ENCODE assay signal across 11 cellular contexts in the genomic region with DNA sequence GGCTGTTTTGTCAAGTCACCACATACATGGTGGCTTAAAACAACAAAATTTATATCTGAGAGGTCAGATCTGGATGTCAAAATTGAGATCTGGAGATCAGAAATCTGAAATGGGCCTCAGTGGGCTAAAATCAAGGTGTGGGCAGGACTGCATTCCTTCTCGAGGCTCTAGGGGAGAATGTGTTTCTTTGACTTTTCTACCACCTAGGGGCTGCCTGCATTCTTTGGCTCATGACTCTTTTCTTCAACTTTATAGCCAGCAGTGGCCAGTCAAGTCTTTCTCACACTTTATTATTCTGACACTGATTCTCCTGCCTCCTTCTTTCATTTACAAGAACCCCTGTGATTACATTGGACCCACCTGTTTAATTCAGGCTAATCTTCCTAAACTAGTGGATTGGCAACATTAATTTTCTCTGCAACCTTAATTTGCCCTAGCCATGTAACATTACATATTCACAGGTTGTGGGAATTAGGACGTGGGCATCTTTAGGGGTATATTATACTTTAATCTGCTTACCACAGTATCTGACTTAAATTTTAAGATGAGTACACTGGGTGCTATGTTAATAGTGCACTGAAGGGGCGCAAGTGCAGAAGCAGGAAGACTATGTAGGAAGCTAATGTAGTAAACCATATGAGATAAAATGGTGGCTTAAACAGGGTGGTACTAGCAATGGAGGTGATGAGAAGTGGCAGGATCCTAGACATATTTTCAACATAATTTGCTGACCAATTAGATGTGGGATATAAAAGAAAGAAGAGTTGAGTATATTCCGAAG.
A peak's percentile ranks its signal among the peaks of the same experiment; 100 is the strongest.
DNase-seq lines count a peak whose midpoint lies in the region; ATAC-seq and TF ChIP-seq lines count a peak whose summit lies in the region.
"Had no signal": no experiment of that assay in that cellular context is flagged by ENCODE, and none has a peak within 500 bp of the region (broad histone marks: within the 10 kb centered on the region; RNA-seq: fewer than 3 reads in every experiment).

No MANE protein-coding gene starts in this region.

- H2AFZ ChIP-seq in SK-N-SH (ENCODE audit: low read depth): no peak overlapping the region

- no peaks in the 10 kb centered on the region for H3K9me3 Mint-ChIP-seq in osteocyte (ENCODE audit: unreplicated experiment)
- H3K9me3 Mint-ChIP-seq in activated CD4-positive, alpha-beta memory T cell treated with anti-CD3 and anti-CD28 coated beads for 36 hours: no peaks in the 10 kb centered on the region

- peaks cover 9% of the 10 kb centered on the region for H3K36me3 Mint-ChIP-seq in osteocyte (ENCODE audit: unreplicated experiment)
- H3K36me3 Mint-ChIP-seq in activated CD4-positive, alpha-beta memory T cell treated with anti-CD3 and anti-CD28 coated beads for 36 hours: no peaks in the 10 kb centered on the region

- H3K27ac ChIP-seq in SK-N-SH (ENCODE audit: low read depth in 2 of 2, low read length in 1 of 2): no peak overlapping the region
- H3K27ac ChIP-seq: coronary artery had no signal

- H3F3A ChIP-seq in SK-N-SH (replicated peaks; ENCODE audit: insufficient read depth): no peaks in the 10 kb centered on the region

- intact Hi-C loops in activated CD4-positive, alpha-beta memory T cell treated with anti-CD3 and anti-CD28 coated beads for 36 hours (cut with micrococcal nuclease): no loop called here

- no peaks in the 10 kb centered on the region for H3K4me1 ChIP-seq in SK-N-SH (ENCODE audit: control insufficient read depth in 1 of 2, insufficient read depth in 2 of 2, low read depth in 1 of 2, low read length in 1 of 2)

- TF ChIP-seq EP300 in SK-N-SH (IDR thresholded peaks at IDR 0.05; ENCODE audit: borderline replicate concordance in 1 of 2, low read depth in 1 of 2, low read length in 1 of 2): no peak

- H3K36me3 ChIP-seq in SK-N-SH (replicated peaks in 1 of 2; ENCODE audit: control insufficient read depth in 1 of 2, insufficient read depth in 2 of 2, low read length in 1 of 2): no peaks in the 10 kb centered on the region

- no peak overlapping the region for H3K4me3 Mint-ChIP-seq in osteocyte (ENCODE audit: unreplicated experiment)
- H3K4me3 Mint-ChIP-seq in activated CD4-positive, alpha-beta memory T cell treated with anti-CD3 and anti-CD28 coated beads for 36 hours: no peak overlapping the region

- H4K20me1 ChIP-seq in SK-N-SH (ENCODE audit: insufficient read depth): no peaks in the 10 kb centered on the region

- TF ChIP-seq CTCF in SK-N-SH (IDR thresholded peaks at IDR 0.05) (peak; percentile 40; the same call in 1 of the 2 replicates), osteocyte (IDR thresholded peaks at IDR 0.05) (peak; percentile 18)

- DNase-seq in SK-N-SH: no peak
- DNase-seq in osteocyte (ENCODE audit: extremely low spot score, unreplicated experiment): no peak
- no peak for DNase-seq in left lobe of liver (ENCODE audit: low spot score)
- DNase-seq in epidermal melanocyte (ENCODE audit: insufficient read length, low spot score): no peak
- no peak for DNase-seq in activated CD4-positive, alpha-beta memory T cell treated with anti-CD3 and anti-CD28 coated beads for 36 hours
- DNase-seq: activated CD4-positive, CD25-positive, alpha-beta regulatory T cell treated with anti-CD3 and anti-CD28 coated beads, Interleukin-2, amount 50 U/mL, for 72 hours; activated gamma-delta T cell; NCI-H2029 had no signal

- POLR2A ChIA-PET in SK-N-SH (lab: Yijun Ruan, JAX): no interaction called here
- POLR2A ChIA-PET in activated CD4-positive, alpha-beta memory T cell treated with anti-CD3 and anti-CD28 coated beads for 36 hours (lab: Charles Lee): no interaction called here

- TF ChIP-seq RAD21 in SK-N-SH (IDR thresholded peaks at IDR 0.05; ENCODE audit: low read length): no peak

- no peak overlapping the region for H3K9ac ChIP-seq in SK-N-SH

- no peaks in the 10 kb centered on the region for H3K4me1 Mint-ChIP-seq in osteocyte (ENCODE audit: unreplicated experiment)
- no peaks in the 10 kb centered on the region for H3K4me1 Mint-ChIP-seq in activated CD4-positive, alpha-beta memory T cell treated with anti-CD3 and anti-CD28 coated beads for 36 hours (ENCODE audit: low read depth)

- H3K27me3 ChIP-seq in SK-N-SH (ENCODE audit: insufficient read depth): no peaks in the 10 kb centered on the region

- H3K4me2 ChIP-seq in SK-N-SH: no peak overlapping the region

- CTCF ChIA-PET in SK-N-SH (lab: Yijun Ruan, JAX): interaction anchor here (0.6 kb wide), 1 partner anchor 34 kb away, joined by 3 read pairs; no protein-coding TSS in a partner anchor
- CTCF ChIA-PET in activated CD4-positive, alpha-beta memory T cell treated with anti-CD3 and anti-CD28 coated beads for 36 hours (lab: Charles Lee): no interaction called here

- 5% methylated on average over 4 of the region's 4 CpGs for WGBS in SK-N-SH (ENCODE audit: low lambda C conversion rate)

- H3K4me3 ChIP-seq in SK-N-SH (ENCODE audit: low read depth in 2 of 2, low read length in 1 of 2): no peak overlapping the region
- H3K4me3 ChIP-seq: coronary artery had no signal

- no peaks in the 10 kb centered on the region for H3K9me2 ChIP-seq in SK-N-SH

- no peaks in the 10 kb centered on the region for H3K9me3 ChIP-seq in SK-N-SH

- ATAC-seq in GM18868 (IDR thresholded peaks at IDR 0.05; ENCODE audit: unreplicated experiment) (peak; percentile 76), HG03159 (IDR thresholded peaks at IDR 0.05; ENCODE audit: unreplicated experiment) (peak; percentile 78), left lobe of liver (no peak)

- H3K79me2 ChIP-seq in SK-N-SH (ENCODE audit: insufficient read depth): no peaks in the 10 kb centered on the region

- no peak overlapping the region for H3K27ac Mint-ChIP-seq in osteocyte (ENCODE audit: unreplicated experiment)
- H3K27ac Mint-ChIP-seq in activated CD4-positive, alpha-beta memory T cell treated with anti-CD3 and anti-CD28 coated beads for 36 hours: no peak overlapping the region

- peaks cover 28% of the 10 kb centered on the region for H3K27me3 Mint-ChIP-seq in osteocyte (ENCODE audit: unreplicated experiment)
- no peaks in the 10 kb centered on the region for H3K27me3 Mint-ChIP-seq in activated CD4-positive, alpha-beta memory T cell treated with anti-CD3 and anti-CD28 coated beads for 36 hours

TF ChIP-seq in SK-N-SH, 30 proteins besides CTCF, POLR2A, EP300 and RAD21 (continues in another document):
- TF ChIP-seq SIN3A (IDR thresholded peaks at IDR 0.05; ENCODE audit: borderline replicate concordance, low read depth, low read length) (no peak), FOSL2 (IDR thresholded peaks at IDR 0.05; ENCODE audit: borderline replicate concordance, low read depth) (no peak), ELF1 (IDR thresholded peaks at IDR 0.05) (no peak), SMC3 (IDR thresholded peaks at IDR 0.05; ENCODE audit: low read depth, low read length) (no peak), FOXJ3 (CRISPR knock-in tag; IDR thresholded peaks at IDR 0.05) (no peak), POLR2AphosphoS5 (IDR thresholded peaks at IDR 0.05; ENCODE audit: low read depth, low read length) (no peak), TCF12 (IDR thresholded peaks at IDR 0.05) (no peak), JUND (IDR thresholded peaks at IDR 0.05) (no peak), RFX5 (IDR thresholded peaks at IDR 0.05; ENCODE audit: low read length) (no peak), GATA2 (CRISPR knock-in tag; IDR thresholded peaks at IDR 0.05) (no peak), RCOR1 (IDR thresholded peaks at IDR 0.05; ENCODE audit: low read length) (no peak), CHD2 (IDR thresholded peaks at IDR 0.05; ENCODE audit: low read length, partially characterized antibody) (no peak), TEAD4 (IDR thresholded peaks at IDR 0.05; ENCODE audit: borderline replicate concordance, insufficient read depth) (no peak)
- TF ChIP-seq, protein P1, sequence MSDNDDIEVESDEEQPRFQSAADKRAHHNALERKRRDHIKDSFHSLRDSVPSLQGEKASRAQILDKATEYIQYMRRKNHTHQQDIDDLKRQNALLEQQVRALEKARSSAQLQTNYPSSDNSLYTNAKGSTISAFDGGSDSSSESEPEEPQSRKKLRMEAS (IDR thresholded peaks at IDR 0.05; ENCODE audit: low read depth): no peak
- TF ChIP-seq, protein P2, sequence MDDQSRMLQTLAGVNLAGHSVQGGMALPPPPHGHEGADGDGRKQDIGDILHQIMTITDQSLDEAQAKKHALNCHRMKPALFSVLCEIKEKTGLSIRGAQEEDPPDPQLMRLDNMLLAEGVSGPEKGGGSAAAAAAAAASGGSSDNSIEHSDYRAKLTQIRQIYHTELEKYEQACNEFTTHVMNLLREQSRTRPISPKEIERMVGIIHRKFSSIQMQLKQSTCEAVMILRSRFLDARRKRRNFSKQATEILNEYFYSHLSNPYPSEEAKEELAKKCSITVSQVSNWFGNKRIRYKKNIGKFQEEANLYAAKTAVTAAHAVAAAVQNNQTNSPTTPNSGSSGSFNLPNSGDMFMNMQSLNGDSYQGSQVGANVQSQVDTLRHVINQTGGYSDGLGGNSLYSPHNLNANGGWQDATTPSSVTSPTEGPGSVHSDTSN (IDR thresholded peaks at IDR 0.05): no peak
- TF ChIP-seq, protein P3, sequence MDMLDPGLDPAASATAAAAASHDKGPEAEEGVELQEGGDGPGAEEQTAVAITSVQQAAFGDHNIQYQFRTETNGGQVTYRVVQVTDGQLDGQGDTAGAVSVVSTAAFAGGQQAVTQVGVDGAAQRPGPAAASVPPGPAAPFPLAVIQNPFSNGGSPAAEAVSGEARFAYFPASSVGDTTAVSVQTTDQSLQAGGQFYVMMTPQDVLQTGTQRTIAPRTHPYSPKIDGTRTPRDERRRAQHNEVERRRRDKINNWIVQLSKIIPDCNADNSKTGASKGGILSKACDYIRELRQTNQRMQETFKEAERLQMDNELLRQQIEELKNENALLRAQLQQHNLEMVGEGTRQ (IDR thresholded peaks at IDR 0.05; ENCODE audit: borderline replicate concordance, low read depth, low read length): no peak
